ENCODE assay signal across 8 cellular contexts in genomic region chr3:194141415-194142155, GRCh38. TPM values are rescaled to one million over a fixed set of nuclear protein-coding genes. Genes with fewer than 3 reads are reported as not detected.
DNase-seq lines count a peak whose midpoint lies in the region; TF ChIP-seq lines count a peak whose summit lies in the region.

No MANE protein-coding gene starts in this region.

- H3K27me3 Mint-ChIP-seq in HFFc6 (ENCODE audit: insufficient read depth): peaks cover 6% of the 10 kb centered on the region; the same call in 1 of the 2 replicates

- H3K27ac Mint-ChIP-seq in HFFc6: peak overlapping the region; percentile 84

- H3K27ac ChIP-seq in VCaP (peak overlapping the region; percentile 98), skin epidermis (peak overlapping the region; percentile 76 to 98 (median 90))

- H3K4me3 ChIP-seq in cardiac fibroblast (replicated peaks in 1 of 2; ENCODE audit: low read depth in 2 of 2, low read length in 2 of 2) (peak overlapping the region in 1 of 2 donors; percentile 37), skin epidermis (peak overlapping the region in 6 of 7 experiments; percentile 15 to 38 (median 28))

- TF ChIP-seq CTCF in HFFc6 (IDR thresholded peaks at IDR 0.05): no peak
- no peak for TF ChIP-seq CTCF in VCaP (conservative IDR thresholded peaks at IDR 0.05)
- TF ChIP-seq CTCF in cardiac fibroblast (IDR thresholded peaks at IDR 0.05; ENCODE audit: low read depth, low read length): no peak

- peak overlapping the region; percentile 56 for H3K4me3 Mint-ChIP-seq in HFFc6

- H3K9me3 Mint-ChIP-seq in HFFc6: no peaks in the 10 kb centered on the region

- H3K4me1 Mint-ChIP-seq in HFFc6 (ENCODE audit: low read depth): peaks cover 46% of the 10 kb centered on the region

- no peaks in the 10 kb centered on the region for H3K36me3 Mint-ChIP-seq in HFFc6 (ENCODE audit: low read depth)

- DNase-seq in GM04504 (ENCODE audit: low read depth) (peak; percentile 73), HFFc6 (peak; percentile 86), NCI-H146 (lab: John Stamatoyannopoulos, UW) (peak; percentile 99), cardiac fibroblast (ENCODE audit: low read depth in 2 of 2) (peak; percentile 94 to 96), inferior parietal cortex (ENCODE audit: extremely low spot score) (peak; percentile 62)
- DNase-seq in NK-92 treated with Interleukin-12 subunit alpha and Interleukin-12 subunit beta, amount 100 ng/mL, for 24 hours (lab: John Stamatoyannopoulos, UW): no peak

RNA-seq across cellular contexts. Expression of gene HES1, which starts 5.6 kb away (rescaled TPM):
- total RNA-seq in HFFc6 (2021; fragmentation: NEBNext Ultra II Directional; extraction: Animal tissue kit (Norgen Biotek cat#: 25700)): 10 to 100 TPM in 4 of 6 experiments, 1 to 10 TPM in 2; 4.8 to 15.1 (median 13.4) TPM
